ENCODE assay signal across 8 cellular contexts in the genomic region with DNA sequence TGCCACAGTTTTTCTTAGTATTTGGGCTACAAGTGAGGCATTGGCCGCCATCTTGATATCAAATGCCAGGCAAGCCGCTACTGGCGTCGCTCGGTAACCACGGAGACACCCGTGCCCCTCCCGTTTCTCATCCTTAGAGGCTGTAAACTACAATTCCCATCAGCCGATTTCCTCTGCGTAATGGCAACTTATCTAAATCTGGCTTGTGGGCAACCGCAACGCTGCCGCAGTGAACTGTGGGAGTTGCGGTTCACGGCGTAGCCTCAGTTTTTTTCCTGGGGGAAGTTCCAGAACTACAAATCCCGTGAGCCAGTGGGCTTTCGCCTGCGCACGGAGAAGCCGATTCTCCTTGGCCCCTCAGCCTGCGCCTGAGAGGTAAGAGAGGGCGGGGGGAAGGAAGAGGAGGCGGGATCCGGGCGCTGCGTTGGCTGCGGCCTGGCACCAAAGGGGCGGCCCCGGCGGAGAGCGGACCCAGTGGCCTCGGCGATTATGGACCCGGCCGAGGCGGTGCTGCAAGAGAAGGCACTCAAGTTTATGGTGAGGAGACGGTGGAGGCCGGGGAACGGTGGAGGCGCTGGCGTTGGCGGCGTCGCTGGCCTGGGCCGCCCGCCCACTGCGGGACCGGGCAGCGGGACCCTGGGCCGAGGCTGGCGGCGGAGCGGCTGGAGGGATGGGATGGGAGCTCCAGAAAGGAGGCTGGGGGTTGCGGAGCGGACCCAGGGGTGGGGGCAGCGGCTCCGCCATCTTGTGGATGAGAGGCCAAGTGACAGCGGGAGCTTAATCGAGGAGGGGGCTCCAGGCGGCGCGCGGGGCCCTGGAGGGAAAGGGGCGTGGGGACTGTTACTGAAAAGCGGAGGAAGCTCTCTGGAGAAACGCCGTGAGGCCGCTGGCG.
DNase-seq lines count a peak whose midpoint lies in the region; ATAC-seq and FAIRE-seq lines count a peak whose summit lies in the region.

A gene (plus strand): TSS at position 474 of the 892 bp plus-strand sequence. CDS start 16 bp downstream, at position 490.

- peak; percentile 94 for FAIRE-seq in HTR-8/SVneo (lab: Jason Lieb, UNC)

- peak; percentile 93 for ATAC-seq in GM21367 (IDR thresholded peaks at IDR 0.05; ENCODE audit: unreplicated experiment)
- peak; percentile 91 for ATAC-seq in effector memory CD8-positive, alpha-beta T cell (replicated peaks)

- H3K4me1 Mint-ChIP-seq in effector memory CD8-positive, alpha-beta T cell (ENCODE audit: low read depth in 2 of 2), result peaks cover 16 to 18% of the 10 kb centered on the region in 2 donors

- H3K9me3 Mint-ChIP-seq in effector memory CD8-positive, alpha-beta T cell, result no peaks in the 10 kb centered on the region

- peaks cover 9% of the 10 kb centered on the region for H3K36me3 Mint-ChIP-seq in effector memory CD8-positive, alpha-beta T cell (ENCODE audit: insufficient read depth)

- peak within 1 kb of the TSS; percentile 97 to 99 for H3K27ac Mint-ChIP-seq in effector memory CD8-positive, alpha-beta T cell

- DNase-seq in COR-L47 (lab: John Stamatoyannopoulos, UW) (peak; percentile 92), HTR-8/SVneo (ENCODE audit: insufficient read length, low spot score) (peak; percentile 93), NOMO-1 treated with dmso at 0.1 percent for 144 hours (lab: John Stamatoyannopoulos, UW; ENCODE audit: unreplicated experiment) (peak; percentile 97), medulla oblongata (ENCODE audit: extremely low spot score) (peak; percentile 100)
- peak; percentile 73 to 92 (median 90) for DNase-seq in activated CD8-positive, alpha-beta memory T cell treated with anti-CD3 and anti-CD28 coated beads for 48 hours (ENCODE audit: low read depth in 2 of 3, low spot score in 2 of 3)
- peak; percentile 93 to 95 (median 95) for DNase-seq in effector memory CD8-positive, alpha-beta T cell
- peak; percentile 91 for DNase-seq in stimulated activated CD8-positive, alpha-beta memory T cell treated with anti-CD3 and anti-CD28 coated beads, Interleukin-12 subunit alpha, Interleukin-12 subunit beta, amount 100 ng/mL, for 1 hour (ENCODE audit: low read depth)

- peak within 1 kb of the TSS; percentile 93 to 99 for H3K4me3 Mint-ChIP-seq in effector memory CD8-positive, alpha-beta T cell

- peaks cover 15 to 19% of the 10 kb centered on the region in 2 donors for H3K27me3 Mint-ChIP-seq in effector memory CD8-positive, alpha-beta T cell

Comparison
In these comparisons a context has a peak if more than half of its experiments do, and no peak if none do; other contexts are left out.
1. Peak in every context shown above with its lines: DNase-seq and ATAC-seq.